Comparison of ENCODE assay signal across 8 cellular contexts in the genomic region with DNA sequence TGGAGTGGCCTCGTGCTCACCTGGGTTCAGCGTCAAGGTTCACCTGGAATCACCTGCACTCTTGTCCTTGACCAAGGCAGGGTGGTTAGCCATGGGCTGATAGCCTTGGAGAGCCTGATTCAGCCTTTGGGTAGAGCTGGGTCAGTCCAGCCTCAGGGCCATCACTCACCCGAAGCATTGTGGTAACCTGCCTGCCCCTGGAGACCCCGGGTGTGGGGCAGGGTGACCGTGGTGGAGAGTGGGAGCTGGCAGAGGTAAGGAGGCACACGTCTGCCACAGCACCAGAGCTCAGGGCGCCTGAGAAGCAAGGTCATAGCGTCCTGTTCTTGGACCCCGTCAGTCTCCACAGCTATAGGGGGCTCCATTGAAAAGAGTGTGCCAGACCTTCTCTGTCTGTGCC.
DNase-seq lines count a peak whose midpoint lies in the region; ATAC-seq lines count a peak whose summit lies in the region.

No MANE protein-coding gene starts in this region.

- peaks cover 5% of the 10 kb centered on the region for H3K4me1 Mint-ChIP-seq in T-helper 2 cell treated with Interferon-gamma antibody and Interleukin-4, amounts not matched to agents 5 μg/mL and 100 μg/mL, for 36 hours (ENCODE audit: low read depth)
- peaks cover 70% of the 10 kb centered on the region for H3K4me1 Mint-ChIP-seq in stimulated activated memory B cell treated with anti-CD40 and anti-IgM and Interleukin-4, amounts not matched to agents 10 μg/mL and 1 μg/mL and 100 μg/mL, for 72 hours

- H3K36me3 ChIP-seq in SK-N-MC (ENCODE audit: insufficient read depth, low read length): no peaks in the 10 kb centered on the region

- peaks cover 27% of the 10 kb centered on the region for H3K27me3 Mint-ChIP-seq in T-helper 2 cell treated with Interferon-gamma antibody and Interleukin-4, amounts not matched to agents 5 μg/mL and 100 μg/mL, for 36 hours (ENCODE audit: low read depth)
- peaks cover 14% of the 10 kb centered on the region for H3K27me3 Mint-ChIP-seq in stimulated activated memory B cell treated with anti-CD40 and anti-IgM and Interleukin-4, amounts not matched to agents 10 μg/mL and 1 μg/mL and 100 μg/mL, for 72 hours

- no peak for ATAC-seq in stimulated activated memory B cell treated with anti-CD40 and anti-IgM and Interleukin-4, amounts not matched to agents 10 μg/mL and 1 μg/mL and 100 μg/mL, for 72 hours
- ATAC-seq in HG03571 (IDR thresholded peaks at IDR 0.05; ENCODE audit: unreplicated experiment) (no peak), HG02885 (IDR thresholded peaks at IDR 0.05; ENCODE audit: poor library complexity, unreplicated experiment) (no peak), GM21526 (IDR thresholded peaks at IDR 0.05; ENCODE audit: low FRiP score, unreplicated experiment) (no peak)

- H3K36me3 Mint-ChIP-seq in T-helper 2 cell treated with Interferon-gamma antibody and Interleukin-4, amounts not matched to agents 5 μg/mL and 100 μg/mL, for 36 hours (ENCODE audit: low read depth): no peaks in the 10 kb centered on the region
- no peaks in the 10 kb centered on the region for H3K36me3 Mint-ChIP-seq in stimulated activated memory B cell treated with anti-CD40 and anti-IgM and Interleukin-4, amounts not matched to agents 10 μg/mL and 1 μg/mL and 100 μg/mL, for 72 hours

- no peak for DNase-seq in T-helper 2 cell treated with Interferon-gamma antibody and Interleukin-4, amounts not matched to agents 5 μg/mL and 100 μg/mL, for 36 hours (ENCODE audit: low spot score)
- DNase-seq in T-helper 2 cell (no peak), SK-N-MC (ENCODE audit: low read depth, low spot score) (no peak), islet precursor cell (peak; percentile 42)

- no peak overlapping the region for H3K27ac ChIP-seq in SK-N-MC

- H3K4me3 Mint-ChIP-seq in T-helper 2 cell treated with Interferon-gamma antibody and Interleukin-4, amounts not matched to agents 5 μg/mL and 100 μg/mL, for 36 hours: peak overlapping the region; percentile 87
- peak overlapping the region; percentile 85 for H3K4me3 Mint-ChIP-seq in stimulated activated memory B cell treated with anti-CD40 and anti-IgM and Interleukin-4, amounts not matched to agents 10 μg/mL and 1 μg/mL and 100 μg/mL, for 72 hours

- peak overlapping the region; percentile 71 for H3K4me3 ChIP-seq in SK-N-MC

- no peaks in the 10 kb centered on the region for H3K9me3 Mint-ChIP-seq in T-helper 2 cell treated with Interferon-gamma antibody and Interleukin-4, amounts not matched to agents 5 μg/mL and 100 μg/mL, for 36 hours
- no peaks in the 10 kb centered on the region for H3K9me3 Mint-ChIP-seq in stimulated activated memory B cell treated with anti-CD40 and anti-IgM and Interleukin-4, amounts not matched to agents 10 μg/mL and 1 μg/mL and 100 μg/mL, for 72 hours

- H3K27ac Mint-ChIP-seq in T-helper 2 cell treated with Interferon-gamma antibody and Interleukin-4, amounts not matched to agents 5 μg/mL and 100 μg/mL, for 36 hours: no peak overlapping the region
- peak overlapping the region; percentile 78 for H3K27ac Mint-ChIP-seq in stimulated activated memory B cell treated with anti-CD40 and anti-IgM and Interleukin-4, amounts not matched to agents 10 μg/mL and 1 μg/mL and 100 μg/mL, for 72 hours

- H3K9ac ChIP-seq in SK-N-MC (ENCODE audit: insufficient read length): no peak overlapping the region

- no peaks in the 10 kb centered on the region for H3K9me3 ChIP-seq in SK-N-MC (ENCODE audit: low read depth, low read length)
